ENCODE assay signal across 8 cellular contexts in genomic region chr16:84062734-84063640, GRCh38. TPM values are rescaled to one million over a fixed set of nuclear protein-coding genes. Genes with fewer than 3 reads are reported as not detected.
DNase-seq lines count a peak whose midpoint lies in the region; ATAC-seq lines count a peak whose summit lies in the region.

No MANE protein-coding gene starts in this region.

- H2BK12ac ChIP-seq in mesenchymal stem cell (ENCODE audit: low read length in 2 of 2) = no peak overlapping the region

- no peak overlapping the region for H2BK5ac ChIP-seq in mesenchymal stem cell (ENCODE audit: low read depth, low read length, poor library complexity, severe bottlenecking)

- H3K4me1 ChIP-seq in mesenchymal stem cell (ENCODE audit: control insufficient read depth, insufficient read depth, low read depth, low read length) = no peaks in the 10 kb centered on the region

- H3K4me3 ChIP-seq in mesenchymal stem cell (ENCODE audit: insufficient read depth in 1 of 2, low read depth in 1 of 2, low read length in 2 of 2) = no peak overlapping the region

- peak overlapping the region; percentile 49 for H3K9ac ChIP-seq in mesenchymal stem cell (ENCODE audit: low read length)

- H3K9me3 ChIP-seq in mesenchymal stem cell (ENCODE audit: control insufficient read depth, low read length) = no peaks in the 10 kb centered on the region

- H3K27ac ChIP-seq in mesenchymal stem cell (ENCODE audit: low read length, poor library complexity, severe bottlenecking) = no peak overlapping the region

- H3K36me3 Mint-ChIP-seq in effector memory CD8-positive, alpha-beta T cell (ENCODE audit: insufficient read depth) = peaks cover 82% of the 10 kb centered on the region

- no peak overlapping the region for H4K91ac ChIP-seq in mesenchymal stem cell (ENCODE audit: low read length)

- H3K4ac ChIP-seq in mesenchymal stem cell (ENCODE audit: low read depth in 1 of 2, low read length in 2 of 2) = no peak overlapping the region

- no peak overlapping the region for H2BK120ac ChIP-seq in mesenchymal stem cell (ENCODE audit: low read depth, low read length)

- no peak overlapping the region for H3K4me3 Mint-ChIP-seq in effector memory CD8-positive, alpha-beta T cell

- no peak overlapping the region for H2AK5ac ChIP-seq in mesenchymal stem cell (ENCODE audit: low read length, severe bottlenecking)

- H2BK15ac ChIP-seq in mesenchymal stem cell (ENCODE audit: low read depth, poor library complexity, severe bottlenecking) = no peak overlapping the region

- H3K36me3 ChIP-seq in mesenchymal stem cell (ENCODE audit: control insufficient read depth in 1 of 2, insufficient read depth in 2 of 2, low read depth in 1 of 2, low read length in 2 of 2) = peaks cover 57 to 89% of the 10 kb centered on the region in 2 experiments

- DNase-seq in AG08396 (ENCODE audit: low spot score) (peak; percentile 93), GM19238 (ENCODE audit: insufficient read length, low spot score) (peak; percentile 39), NCI-H82 (lab: John Stamatoyannopoulos, UW) (peak; percentile 88), mesenchymal stem cell (peak; percentile 81)
- DNase-seq in activated CD8-positive, alpha-beta memory T cell treated with anti-CD3 and anti-CD28 coated beads for 48 hours (ENCODE audit: low read depth in 2 of 3, low spot score in 2 of 3) = peak; percentile 26 to 61 (median 52)
- DNase-seq in effector memory CD8-positive, alpha-beta T cell = peak; percentile 43 to 45 (median 44)
- peak; percentile 15 to 20 for DNase-seq in stimulated activated CD8-positive, alpha-beta memory T cell treated with anti-CD3 and anti-CD28 coated beads, Interleukin-15, amount 100 ng/mL, for 4 hours (ENCODE audit: low read depth in 2 of 2)

- H4K8ac ChIP-seq in mesenchymal stem cell (ENCODE audit: low read length) = peak overlapping the region; percentile 19

- no peaks in the 10 kb centered on the region for H3K9me3 Mint-ChIP-seq in effector memory CD8-positive, alpha-beta T cell

- 55% methylated on average over 24 of the region's 25 CpGs for WGBS in mesenchymal stem cell

- H3K27me3 Mint-ChIP-seq in effector memory CD8-positive, alpha-beta T cell = no peaks in the 10 kb centered on the region

- no peak overlapping the region for H2AFZ ChIP-seq in mesenchymal stem cell (ENCODE audit: low read depth, low read length)

- H3K4me1 Mint-ChIP-seq in effector memory CD8-positive, alpha-beta T cell (ENCODE audit: low read depth in 2 of 2) = peaks cover 0 to 1% of the 10 kb centered on the region in 2 donors

- peaks cover 14% of the 10 kb centered on the region for H3K79me1 ChIP-seq in mesenchymal stem cell (replicated peaks; ENCODE audit: low read length, poor library complexity, severe bottlenecking)

- ATAC-seq in effector memory CD8-positive, alpha-beta T cell (replicated peaks) = peak; percentile 74
- ATAC-seq in GM19023 (IDR thresholded peaks at IDR 0.05; ENCODE audit: unreplicated experiment) = no peak

- no peak overlapping the region for H3K18ac ChIP-seq in mesenchymal stem cell (ENCODE audit: low read depth in 1 of 2, low read length in 2 of 2)

- no peaks in the 10 kb centered on the region for H3K27me3 ChIP-seq in mesenchymal stem cell (ENCODE audit: control insufficient read depth in 1 of 2, insufficient read depth in 1 of 2, low read length in 2 of 2)

- no peak overlapping the region for H3K14ac ChIP-seq in mesenchymal stem cell (ENCODE audit: low read length in 2 of 2)

- no peak overlapping the region for H3K4me2 ChIP-seq in mesenchymal stem cell (ENCODE audit: low read length, poor library complexity, severe bottlenecking)

- no peak overlapping the region for H3K27ac Mint-ChIP-seq in effector memory CD8-positive, alpha-beta T cell

- no peak overlapping the region for H3K23ac ChIP-seq in mesenchymal stem cell (ENCODE audit: low read length in 2 of 2)

RNA-seq across cellular contexts. Expression of gene SLC38A8, which starts 20.4 kb away (rescaled TPM):
- not detected for polyA plus RNA-seq in mesenchymal stem cell (2013, experiment 1 of 2)
- not detected for polyA plus RNA-seq in mesenchymal stem cell (2013, experiment 2 of 2)

RNA-seq across cellular contexts. Expression of gene MBTPS1, which starts 53.8 kb away (rescaled TPM):
- 107 TPM for polyA plus RNA-seq in mesenchymal stem cell (2013, experiment 1 of 2)
- 109 TPM for polyA plus RNA-seq in mesenchymal stem cell (2013, experiment 2 of 2)

Comparison
In these comparisons a context has a peak if more than half of its experiments do, and no peak if none do; other contexts are left out.
1. DNase-seq: peak in every context shown above with its lines; median percentile 93 in AG08396; 88 in NCI-H82; 81 in mesenchymal stem cell; 52 in activated CD8-positive, alpha-beta memory T cell treated with anti-CD3 and anti-CD28 coated beads for 48 hours; 44 in effector memory CD8-positive, alpha-beta T cell; 39 in GM19238; 18 in stimulated activated CD8-positive, alpha-beta memory T cell treated with anti-CD3 and anti-CD28 coated beads, Interleukin-15, amount 100 ng/mL, for 4 hours.